8 cellular contexts compared by ENCODE assay signal in the genomic region with DNA sequence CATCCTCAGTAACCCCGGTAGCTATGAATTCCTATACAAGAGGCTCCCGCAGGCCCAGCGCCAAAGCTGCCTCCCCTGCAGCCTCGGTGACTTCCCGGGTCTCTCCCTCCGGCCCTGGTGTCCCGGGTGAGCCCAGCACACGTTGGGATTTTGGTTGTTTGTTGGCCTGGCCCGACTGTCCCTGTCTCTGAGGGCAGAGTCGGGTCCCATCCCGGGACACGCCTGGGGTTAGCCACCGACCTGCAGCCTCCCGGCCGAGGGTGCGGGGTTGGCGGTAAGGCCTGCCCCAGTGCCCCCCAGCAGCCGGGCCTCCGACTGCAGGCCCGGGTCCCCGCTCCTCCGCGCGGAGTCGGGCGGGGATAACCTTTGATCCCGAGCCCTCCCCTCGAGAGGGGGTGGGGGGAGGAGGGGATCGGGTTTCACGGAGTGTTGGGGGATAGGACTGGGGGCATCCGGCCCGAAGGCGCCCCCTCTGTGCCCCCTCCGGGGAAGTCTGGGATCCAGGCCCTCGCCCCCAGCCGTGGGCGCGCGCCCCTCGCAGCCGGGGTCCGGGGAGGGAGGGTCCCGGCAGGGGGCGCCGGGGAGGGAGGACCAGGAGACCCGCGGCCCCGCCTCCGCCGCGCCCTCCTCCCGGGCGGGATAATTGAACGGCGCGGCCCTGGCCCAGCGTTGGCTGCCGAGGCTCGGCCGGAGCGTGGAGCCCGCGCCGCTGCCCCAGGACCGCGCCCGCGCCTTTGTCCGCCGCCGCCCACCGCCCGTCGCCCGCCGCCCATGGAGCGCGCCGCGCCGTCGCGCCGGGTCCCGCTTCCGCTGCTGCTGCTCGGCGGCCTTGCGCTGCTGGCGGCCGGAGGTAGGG. TPM values are rescaled to one million over a fixed set of nuclear protein-coding genes. Genes with fewer than 3 reads are reported as not detected.
DNase-seq lines count a peak whose midpoint lies in the region; ATAC-seq, FAIRE-seq and TF ChIP-seq lines count a peak whose summit lies in the region.

A gene with protein sequence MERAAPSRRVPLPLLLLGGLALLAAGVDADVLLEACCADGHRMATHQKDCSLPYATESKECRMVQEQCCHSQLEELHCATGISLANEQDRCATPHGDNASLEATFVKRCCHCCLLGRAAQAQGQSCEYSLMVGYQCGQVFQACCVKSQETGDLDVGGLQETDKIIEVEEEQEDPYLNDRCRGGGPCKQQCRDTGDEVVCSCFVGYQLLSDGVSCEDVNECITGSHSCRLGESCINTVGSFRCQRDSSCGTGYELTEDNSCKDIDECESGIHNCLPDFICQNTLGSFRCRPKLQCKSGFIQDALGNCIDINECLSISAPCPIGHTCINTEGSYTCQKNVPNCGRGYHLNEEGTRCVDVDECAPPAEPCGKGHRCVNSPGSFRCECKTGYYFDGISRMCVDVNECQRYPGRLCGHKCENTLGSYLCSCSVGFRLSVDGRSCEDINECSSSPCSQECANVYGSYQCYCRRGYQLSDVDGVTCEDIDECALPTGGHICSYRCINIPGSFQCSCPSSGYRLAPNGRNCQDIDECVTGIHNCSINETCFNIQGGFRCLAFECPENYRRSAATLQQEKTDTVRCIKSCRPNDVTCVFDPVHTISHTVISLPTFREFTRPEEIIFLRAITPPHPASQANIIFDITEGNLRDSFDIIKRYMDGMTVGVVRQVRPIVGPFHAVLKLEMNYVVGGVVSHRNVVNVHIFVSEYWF (plus strand): TSS at position 669 of the 856 bp plus-strand sequence. CDS start 103 bp downstream, at position 772.

- peaks cover 53 to 65% of the 10 kb centered on the region in 2 donors for H3K27me3 Mint-ChIP-seq in stimulated activated naive B cell treated with anti-CD40 and anti-IgM and Interleukin-4, amounts not matched to agents 10 μg/mL and 1 μg/mL and 100 μg/mL, for 72 hours

- H3K27ac Mint-ChIP-seq in stimulated activated naive B cell treated with anti-CD40 and anti-IgM and Interleukin-4, amounts not matched to agents 10 μg/mL and 1 μg/mL and 100 μg/mL, for 72 hours: no peak within 1 kb of the TSS

- H3K4me3 ChIP-seq in HEK293 (ENCODE audit: low read depth, low read length): peak within 1 kb of the TSS; percentile 57
- peak within 1 kb of the TSS; percentile 58 for H3K4me3 ChIP-seq in brain microvascular endothelial cell (ENCODE audit: low read depth, low read length)
- peak within 1 kb of the TSS in 1 of 2 donors; percentile 37 for H3K4me3 ChIP-seq in kidney (ENCODE audit: low read length in 2 of 2)

- H3K9ac ChIP-seq in kidney (ENCODE audit: low read length in 2 of 2): no peak within 1 kb of the TSS

- H3K9me3 ChIP-seq in HEK293 (ENCODE audit: control insufficient read depth, insufficient read depth, low read depth, low read length) (no peaks in the 10 kb centered on the region), kidney (ENCODE audit: control insufficient read depth in 1 of 2, low read length in 2 of 2) (no peaks in the 10 kb centered on the region)

- peak within 1 kb of the TSS; percentile 16 to 25 for H3K4me3 Mint-ChIP-seq in stimulated activated naive B cell treated with anti-CD40 and anti-IgM and Interleukin-4, amounts not matched to agents 10 μg/mL and 1 μg/mL and 100 μg/mL, for 72 hours

- H3K27ac ChIP-seq in HEK293 (ENCODE audit: extremely low read depth, low read depth, low read length): peak within 1 kb of the TSS; percentile 77; the same call in 1 of the 2 replicates
- H3K27ac ChIP-seq in brain microvascular endothelial cell: peak within 1 kb of the TSS; percentile 23
- H3K27ac ChIP-seq in kidney (ENCODE audit: low read depth in 2 of 2, low read length in 2 of 2): no peak within 1 kb of the TSS

- peak; percentile 21 to 40 for ATAC-seq in stimulated activated naive B cell treated with anti-CD40 and anti-IgM and Interleukin-4, amounts not matched to agents 10 μg/mL and 1 μg/mL and 100 μg/mL, for 72 hours (replicated peaks)
- ATAC-seq in HG02642 (IDR thresholded peaks at IDR 0.05; ENCODE audit: poor library complexity, unreplicated experiment): no peak

- H3K36me3 Mint-ChIP-seq in stimulated activated naive B cell treated with anti-CD40 and anti-IgM and Interleukin-4, amounts not matched to agents 10 μg/mL and 1 μg/mL and 100 μg/mL, for 72 hours: no peaks in the 10 kb centered on the region

- in situ Hi-C loops in brain microvascular endothelial cell (cut with HindIII; ENCODE audit: low pct_ligation_motif_present, low sequenced_read_pairs): no loop called here

- intact Hi-C loops in kidney (cut with DNase I): no loop called here

- H3K4me1 ChIP-seq in HEK293 (ENCODE audit: control insufficient read depth, insufficient read depth, low read length) (peaks cover 9% of the 10 kb centered on the region), kidney (ENCODE audit: control insufficient read depth in 1 of 2, insufficient read depth in 1 of 2, low read depth in 1 of 2, low read length in 2 of 2) (no peaks in the 10 kb centered on the region)

- TF ChIP-seq CTCF in HEK293 (tag by site-specific recombination; IDR thresholded peaks at IDR 0.05) (peak; percentile 34), brain microvascular endothelial cell (IDR thresholded peaks at IDR 0.05; ENCODE audit: low read depth, low read length, missing control alignments) (no peak), kidney (IDR thresholded peaks at IDR 0.05; ENCODE audit: borderline replicate concordance, extremely low read depth, insufficient read depth) (no peak)

- CTCF ChIA-PET in HEK293 (lab: Yijun Ruan, JAX): interaction anchor here (0.9 to 1.3 kb wide), 2 partner anchors 10 to 233 kb away, joined by 4 read pairs; no protein-coding TSS in a partner anchor

- peaks cover 6 to 19% of the 10 kb centered on the region in 2 donors for H3K4me1 Mint-ChIP-seq in stimulated activated naive B cell treated with anti-CD40 and anti-IgM and Interleukin-4, amounts not matched to agents 10 μg/mL and 1 μg/mL and 100 μg/mL, for 72 hours

- H3K9me3 Mint-ChIP-seq in stimulated activated naive B cell treated with anti-CD40 and anti-IgM and Interleukin-4, amounts not matched to agents 10 μg/mL and 1 μg/mL and 100 μg/mL, for 72 hours: no peaks in the 10 kb centered on the region

- peaks cover 0 to 3% of the 10 kb centered on the region in 2 experiments; a peak in 1 of 3 replicates for H3K36me3 ChIP-seq in HEK293 (ENCODE audit: control insufficient read depth in 2 of 2, insufficient read depth in 1 of 2, low read length in 2 of 2)
- no peaks in the 10 kb centered on the region for H3K36me3 ChIP-seq in brain microvascular endothelial cell (replicated peaks)
- no peaks in the 10 kb centered on the region for H3K36me3 ChIP-seq in kidney (ENCODE audit: control insufficient read depth in 1 of 2, insufficient read depth in 2 of 2, low read length in 2 of 2)

- no peak for DNase-seq in A172 (ENCODE audit: low spot score)
- DNase-seq in brain microvascular endothelial cell: no peak
- DNase-seq in kidney: peak; percentile 84
- DNase-seq in stimulated activated naive B cell treated with anti-CD40 and anti-IgM and Interleukin-4, amounts not matched to agents 10 μg/mL and 1 μg/mL and 100 μg/mL, for 72 hours: no peak
- DNase-seq in NOMO-1 treated with DMSO at 0.1 percent for 48 hours (lab: John Stamatoyannopoulos, UW; ENCODE audit: unreplicated experiment): no peak
- no peak for DNase-seq in dedifferentiated amniotic fluid mesenchymal stem cell (ENCODE audit: extremely low spot score)

- no peaks in the 10 kb centered on the region for H3K27me3 ChIP-seq in brain microvascular endothelial cell (replicated peaks)

- POLR2A ChIA-PET in HEK293 (lab: Yijun Ruan, JAX): interaction anchor here (1.0 kb wide), 1 partner anchor 339 kb away, joined by 3 read pairs; the partner anchor contains the start of gene NUP50

- no peak for FAIRE-seq in kidney (lab: Jason Lieb, UNC)

TF ChIP-seq in HEK293, 187 proteins besides CTCF, POLR2A, EP300 and RAD21 (continues in another document):
- TF ChIP-seq ZNF585B (tag by site-specific recombination; IDR thresholded peaks at IDR 0.05): no peak
- TF ChIP-seq KLF16 (tag by site-specific recombination; IDR thresholded peaks at IDR 0.05): peak; percentile 40; the same call in 1 of the 2 replicates
- TF ChIP-seq KLF1 (tag by site-specific recombination; IDR thresholded peaks at IDR 0.05): peak; percentile 61
- 0 out of 2 replicates have a peak, but pooled peaks have one; percentile 50 for TF ChIP-seq ZNF391 (tag by site-specific recombination; IDR thresholded peaks at IDR 0.05; ENCODE audit: borderline replicate concordance, low read depth)
- TF ChIP-seq ZNF324 (tag by site-specific recombination; IDR thresholded peaks at IDR 0.05): no peak
- TF ChIP-seq WT1 (tag by site-specific recombination; IDR thresholded peaks at IDR 0.05): peak; percentile 82
- TF ChIP-seq HIC1 (tag by site-specific recombination; IDR thresholded peaks at IDR 0.05): peak; percentile 17; the same call in 1 of the 2 replicates

RNA-seq across cellular contexts. Expression of the gene that starts here (rescaled TPM):
- 58.8 and 59.6 TPM in 2 replicates for total RNA-seq in A172 (2014; rRNA removed; shearing (Covaris generic))
- total RNA-seq in kidney: 105 TPM
- polyA plus RNA-seq in kidney (ENCODE audit: insufficient read depth, low read depth, low replicate concordance): 23.3 TPM

Comparison
In these comparisons a context has a peak if more than half of its experiments do, and no peak if none do; other contexts are left out.
1. H3K27ac ChIP-seq: peak in HEK293 (single experiment) and brain microvascular endothelial cell (single experiment); none in kidney (0 of 2).